Comparison of ENCODE assay signal across 9 cellular contexts in genomic region chr7:17640730-17641377, GRCh38.
DNase-seq lines count a peak whose midpoint lies in the region; ATAC-seq, FAIRE-seq and TF ChIP-seq lines count a peak whose summit lies in the region.
"Had no signal": no experiment of that assay in that cellular context is flagged by ENCODE, and none has a peak within 500 bp of the region (broad histone marks: within the 10 kb centered on the region; RNA-seq: fewer than 3 reads in every experiment).

No MANE protein-coding gene starts in this region.

- no peak overlapping the region for H4K91ac ChIP-seq in neuronal stem cell (ENCODE audit: low read depth, low read length, poor library complexity)

- no peak overlapping the region for H2BK12ac ChIP-seq in neuronal stem cell (ENCODE audit: low read length)

- no peak overlapping the region for H3K27ac Mint-ChIP-seq in HFFc6

- FAIRE-seq in endometrium (lab: Jason Lieb, UNC) = peak; percentile 15

- in situ Hi-C loops in Panc1 (cut with HindIII; ENCODE audit: low pct_unique_long_range_greater_than_20kb, low sequenced_read_pairs) = no loop called here

- no peak for ATAC-seq in heart right ventricle
- ATAC-seq in Panc1 = no peak
- ATAC-seq in GM21423 (IDR thresholded peaks at IDR 0.05; ENCODE audit: unreplicated experiment) = no peak

- H3K4me3 Mint-ChIP-seq in HFFc6 = no peak overlapping the region
- H3K4me3 Mint-ChIP-seq: central memory CD8-positive, alpha-beta T cell had no signal

- H3K4me2 ChIP-seq in neuronal stem cell (ENCODE audit: insufficient read depth, low read length, poor library complexity, severe bottlenecking) = no peak overlapping the region

- H3K36me3 ChIP-seq in heart right ventricle (no peaks in the 10 kb centered on the region), Panc1 (ENCODE audit: control insufficient read depth, insufficient read depth, low read length) (no peaks in the 10 kb centered on the region), neuronal stem cell (replicated peaks in 1 of 2; ENCODE audit: control insufficient read depth in 2 of 2, insufficient read depth in 2 of 2, low read length in 2 of 2) (no peaks in the 10 kb centered on the region)

- H3K23ac ChIP-seq in neuronal stem cell (ENCODE audit: low read depth, low read length, poor library complexity) = no peak overlapping the region

- intact Hi-C loops in heart right ventricle (cut with DNase I) (loop anchor here in 8 of 10 donors (5.0 to 10.0 kb wide), 7 partner anchors 336 to 716 kb away; partner anchors contain the start of gene AHR (in 1 of the 8)), cardiac septum (cut with DNase I) (loop anchor here (5.0 to 10.0 kb wide), 2 partner anchors 336 to 674 kb away; no protein-coding TSS in a partner anchor), Panc1 (cut with micrococcal nuclease; ENCODE audit: unreplicated experiment) (loop anchor here (10.0 kb wide), 1 partner anchor 746 kb away; no protein-coding TSS in a partner anchor)

- H3K4ac ChIP-seq in neuronal stem cell (ENCODE audit: low read length) = no peak overlapping the region

- H2AK5ac ChIP-seq in neuronal stem cell (ENCODE audit: low read depth, low read length) = no peak overlapping the region

- no peak overlapping the region for H2BK5ac ChIP-seq in neuronal stem cell (ENCODE audit: low read length)

- WGBS in heart right ventricle, 2 donors = 63 to 67% methylated on average over 4 of the region's 4 CpGs
- WGBS in neuronal stem cell (ENCODE audit: extremely low coverage in 2 of 2, insufficient read length in 2 of 2, insufficient replicate concordance in 1 of 2), 2 donors = no CpG with 5 or more reads among the region's 4 CpGs

- CTCF ChIA-PET in Panc1 (lab: Charles Lee) = interaction anchor here (0.5 to 1.4 kb wide), 2 partner anchors 17 to 123 kb away, joined by 4 to 5 read pairs; no protein-coding TSS in a partner anchor

- H4K8ac ChIP-seq in neuronal stem cell (ENCODE audit: low read depth, low read length) = no peak overlapping the region

- no peak overlapping the region for H2BK15ac ChIP-seq in neuronal stem cell (ENCODE audit: low read length)

- no peak overlapping the region for H3K4me3 ChIP-seq in heart right ventricle
- H3K4me3 ChIP-seq in Panc1 (ENCODE audit: low read depth in 2 of 2, low read length in 2 of 2) = no peak overlapping the region
- H3K4me3 ChIP-seq in neuronal stem cell (ENCODE audit: low read length in 2 of 2) = no peak overlapping the region

- POLR2A ChIA-PET in Panc1 (lab: Charles Lee) = no interaction called here

- H2BK120ac ChIP-seq in neuronal stem cell (ENCODE audit: low read depth, low read length) = no peak overlapping the region

- peaks cover 29% of the 10 kb centered on the region for H3K4me1 Mint-ChIP-seq in HFFc6 (ENCODE audit: low read depth)
- H3K4me1 Mint-ChIP-seq: central memory CD8-positive, alpha-beta T cell had no signal

- H3K27ac ChIP-seq in heart right ventricle = no peak overlapping the region
- H3K27ac ChIP-seq in Panc1 (ENCODE audit: low read length) = peak overlapping the region; percentile 10; the same call in 1 of the 2 replicates
- no peak overlapping the region for H3K27ac ChIP-seq in neuronal stem cell (replicated peaks; ENCODE audit: low read length)

- 0 out of 2 replicates have a peak, but pooled peaks cover 1% of the 10 kb centered on the region for H3K27me3 Mint-ChIP-seq in HFFc6 (ENCODE audit: insufficient read depth)

- no peaks in the 10 kb centered on the region for H3K79me1 ChIP-seq in neuronal stem cell (ENCODE audit: low read depth, low read length)

- no peaks in the 10 kb centered on the region for H3K27me3 ChIP-seq in heart right ventricle
- no peaks in the 10 kb centered on the region for H3K27me3 ChIP-seq in Panc1 (ENCODE audit: control insufficient read depth, insufficient read depth, low read length)
- H3K27me3 ChIP-seq in neuronal stem cell (ENCODE audit: control insufficient read depth in 3 of 3, insufficient read depth in 3 of 3, low read depth in 1 of 3, low read length in 3 of 3) = no peaks in the 10 kb centered on the region

- no peak overlapping the region for H2AFZ ChIP-seq in neuronal stem cell (ENCODE audit: low read length)

- H3K4me1 ChIP-seq in heart right ventricle (peaks cover 0 to 5% (median 0%) of the 10 kb centered on the region in 9 donors), Panc1 (ENCODE audit: control insufficient read depth, insufficient read depth, low read length) (no peaks in the 10 kb centered on the region), neuronal stem cell (ENCODE audit: control insufficient read depth in 2 of 2, insufficient read depth in 1 of 2, low read depth in 1 of 2, low read length in 2 of 2) (peaks cover 3 to 7% of the 10 kb centered on the region in 2 donors)

- H3K9me3 Mint-ChIP-seq in HFFc6 = peaks cover 12% of the 10 kb centered on the region
- H3K9me3 Mint-ChIP-seq: central memory CD8-positive, alpha-beta T cell had no signal

- H3K9ac ChIP-seq in neuronal stem cell (ENCODE audit: low read depth, low read length, poor library complexity) = no peak overlapping the region

- no TSS peak for BruUV-seq in Panc1 (replicated peaks; lab: Mats Ljungman, UMichigan)

- H3K14ac ChIP-seq in neuronal stem cell (ENCODE audit: low read length) = no peak overlapping the region

- peaks cover 0 to 5% (median 0%) of the 10 kb centered on the region in 11 donors for H3K9me3 ChIP-seq in heart right ventricle
- 0 out of 2 replicates have a peak, but pooled peaks cover 3% of the 10 kb centered on the region for H3K9me3 ChIP-seq in Panc1 (ENCODE audit: control insufficient read depth, insufficient read depth, low read depth, low read length)
- peaks cover 2 to 3% of the 10 kb centered on the region in 2 donors for H3K9me3 ChIP-seq in neuronal stem cell (replicated peaks in 1 of 2; ENCODE audit: control insufficient read depth in 2 of 2, insufficient read depth in 1 of 2, low read depth in 1 of 2, low read length in 2 of 2)

- no peak overlapping the region for H3K18ac ChIP-seq in neuronal stem cell (ENCODE audit: low read length)

- peak; percentile 48 to 75 (median 65) for TF ChIP-seq CTCF in heart right ventricle (IDR thresholded peaks at IDR 0.05)
- peak; percentile 86 for TF ChIP-seq CTCF in HFFc6 (IDR thresholded peaks at IDR 0.05)
- TF ChIP-seq CTCF in Panc1 (IDR thresholded peaks at IDR 0.05) = peak; percentile 81

- peak in 1 of 2 donors; percentile 41 for DNase-seq in heart right ventricle
- DNase-seq in cardiac septum (ENCODE audit: low spot score) = no peak
- DNase-seq in HFFc6 = peak; percentile 23
- DNase-seq in Panc1 (ENCODE audit: low read depth, low spot score) = no peak
- peak; percentile 38 for DNase-seq in neuronal stem cell (ENCODE audit: low spot score)
- DNase-seq in GDM1 (lab: John Stamatoyannopoulos, UW) = no peak

- H3K36me3 Mint-ChIP-seq in HFFc6 (ENCODE audit: low read depth) = peaks cover 18% of the 10 kb centered on the region

Comparison
In these comparisons a context has a peak if more than half of its experiments do, and no peak if none do; other contexts are left out.
1. DNase-seq: peak in HFFc6 (single experiment) and neuronal stem cell (single experiment); none in cardiac septum (single experiment), Panc1 (single experiment) and GDM1 (single experiment).
2. Peak in every context shown above with its lines, with median percentiles within 50 percentile points of each other: CTCF ChIP-seq.